23 cellular contexts compared by ENCODE assay signal in the genomic region with DNA sequence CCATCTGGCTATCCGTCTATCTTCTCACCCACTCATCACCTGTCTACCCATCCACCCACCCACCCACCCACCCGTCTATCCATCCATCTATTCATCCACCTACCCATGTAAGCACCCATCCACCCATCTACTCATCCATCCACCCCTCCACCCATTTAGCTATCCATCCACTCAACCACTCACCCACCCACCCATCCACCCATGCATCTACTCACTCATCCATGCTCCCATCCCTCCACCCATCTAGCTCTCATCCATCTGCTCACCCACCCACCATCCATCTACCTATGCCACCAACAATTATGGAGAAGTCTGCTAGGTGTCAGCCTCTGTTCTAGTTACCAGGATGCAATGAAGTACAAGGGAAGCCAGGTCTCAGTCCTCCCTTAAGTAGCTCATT. TPM values are rescaled to one million over a fixed set of nuclear protein-coding genes. Genes with fewer than 3 reads are reported as not detected.
DNase-seq lines count a peak whose midpoint lies in the region; ATAC-seq, FAIRE-seq and TF ChIP-seq lines count a peak whose summit lies in the region.
"Had no signal": no experiment of that assay in that cellular context is flagged by ENCODE, and none has a peak within 500 bp of the region (broad histone marks: within the 10 kb centered on the region; RNA-seq: fewer than 3 reads in every experiment).

No MANE protein-coding gene starts in this region.

- H3K27me3 ChIP-seq in Panc1 (ENCODE audit: control insufficient read depth, insufficient read depth, low read length) (no peaks in the 10 kb centered on the region), parathyroid adenoma (ENCODE audit: control insufficient read depth, insufficient read depth, low read length) (no peaks in the 10 kb centered on the region), ascending aorta (peaks cover 3% of the 10 kb centered on the region)

- BruUV-seq in Panc1 (replicated peaks; lab: Mats Ljungman, UMichigan) = no TSS peak

- H3K4me2 ChIP-seq in parathyroid adenoma (ENCODE audit: low read length) = no peak overlapping the region

- ATAC-seq in Panc1 = no peak
- no peak for ATAC-seq in GM19467 (IDR thresholded peaks at IDR 0.05; ENCODE audit: unreplicated experiment)

- no peak for DNase-seq in HTR-8/SVneo (ENCODE audit: insufficient read length, low spot score)
- no peak for DNase-seq in Panc1 (ENCODE audit: low read depth, low spot score)
- DNase-seq in frontal cortex (ENCODE audit: low spot score in 2 of 2) = no peak
- DNase-seq in ascending aorta (ENCODE audit: low spot score in 2 of 2) = no peak
- DNase-seq: C1 segment of cervical spinal cord; Calu3; CD4-positive, alpha-beta memory T cell; COR-L47; DMS53; DMS79 treated with DMSO at 0.1 percent for 48 hours; GF-D8; GOT3; HCEC 1CT had no signal

- CTCF ChIA-PET in Panc1 (lab: Charles Lee) = interaction anchor here (1.8 kb wide), 1 partner anchor 29 kb away, joined by 12 read pairs; no protein-coding TSS in a partner anchor

- H3K9me3 ChIP-seq in Panc1 (ENCODE audit: control insufficient read depth, insufficient read depth, low read depth, low read length) (no peaks in the 10 kb centered on the region), parathyroid adenoma (ENCODE audit: control insufficient read depth, low read length) (no peaks in the 10 kb centered on the region), ascending aorta (no peaks in the 10 kb centered on the region)

- TF ChIP-seq CTCF in Panc1 (IDR thresholded peaks at IDR 0.05) = no peak
- TF ChIP-seq CTCF in parathyroid adenoma (IDR thresholded peaks at IDR 0.05) = no peak
- TF ChIP-seq CTCF in ascending aorta (IDR thresholded peaks at IDR 0.05) = no peak

- FAIRE-seq in HTR-8/SVneo (lab: Jason Lieb, UNC) = peak; percentile 51
- FAIRE-seq in frontal cortex (lab: Jason Lieb, UNC) = no peak
- FAIRE-seq: GM12891, GM18507, H54 had no signal

- H3K4me3 ChIP-seq in Panc1 (ENCODE audit: low read depth in 2 of 2, low read length in 2 of 2) (no peak overlapping the region), parathyroid adenoma (ENCODE audit: low read depth, low read length) (no peak overlapping the region), ascending aorta (no peak overlapping the region)

- POLR2A ChIA-PET in Panc1 (lab: Charles Lee) = no interaction called here

- no peak overlapping the region for H3K9ac ChIP-seq in parathyroid adenoma

- intact Hi-C loops in Panc1 (cut with micrococcal nuclease; ENCODE audit: unreplicated experiment) (no loop called here), ascending aorta (cut with DNase I) (no loop called here)

- peaks cover 67% of the 10 kb centered on the region for H3K4me1 ChIP-seq in Panc1 (ENCODE audit: control insufficient read depth, insufficient read depth, low read length)
- H3K4me1 ChIP-seq in parathyroid adenoma = peaks cover 11% of the 10 kb centered on the region
- no peaks in the 10 kb centered on the region for H3K4me1 ChIP-seq in ascending aorta

- in situ Hi-C loops in Panc1 (cut with HindIII; ENCODE audit: low pct_unique_long_range_greater_than_20kb, low sequenced_read_pairs) = no loop called here

- 0 out of 2 replicates have a peak, but pooled peaks cover 2% of the 10 kb centered on the region for H3K36me3 ChIP-seq in Panc1 (ENCODE audit: control insufficient read depth, insufficient read depth, low read length)
- H3K36me3 ChIP-seq in parathyroid adenoma (ENCODE audit: control insufficient read depth, insufficient read depth, low read length) = no peaks in the 10 kb centered on the region
- peaks cover 8 to 11% of the 10 kb centered on the region in 2 donors for H3K36me3 ChIP-seq in ascending aorta

- no peaks in the 10 kb centered on the region for H3K79me2 ChIP-seq in parathyroid adenoma

- peak overlapping the region; percentile 44; the same call in 1 of the 2 replicates for H3K27ac ChIP-seq in Panc1 (ENCODE audit: low read length)
- H3K27ac ChIP-seq in parathyroid adenoma = peak overlapping the region; percentile 42
- H3K27ac ChIP-seq in ascending aorta = no peak overlapping the region

- H2AFZ ChIP-seq in parathyroid adenoma = no peak overlapping the region

RNA-seq across cellular contexts. Expression of gene TNFAIP2, which starts 11.1 kb away (rescaled TPM):
- total RNA-seq in Panc1 (2021; ENCODE audit: unreplicated experiment) (491 TPM), frontal cortex (11.8 TPM), ascending aorta (133 TPM)
- 322 TPM for polyA plus RNA-seq in Panc1 (2012; ENCODE audit: insufficient read length)
- polyA plus RNA-seq: CD4-positive, alpha-beta memory T cell had no signal

RNA-seq across cellular contexts. Expression of gene EXOC3L4, which starts 39.9 kb away (rescaled TPM):
- total RNA-seq in Panc1 (2021; ENCODE audit: unreplicated experiment) = 2.6 TPM
- polyA plus RNA-seq in Panc1 (2012; ENCODE audit: insufficient read length) = 1.9 TPM
- 0.82 TPM for total RNA-seq in frontal cortex
- not detected for total RNA-seq in ascending aorta
- total RNA-seq: A673; CD4-positive, alpha-beta memory T cell had no signal
- polyA plus RNA-seq: BJ; CD4-positive, alpha-beta memory T cell had no signal

RNA-seq across cellular contexts. Expression of gene LBHD2, which starts 50.4 kb away (rescaled TPM):
- total RNA-seq in Panc1 (2021; ENCODE audit: unreplicated experiment) (not detected), frontal cortex (not detected), ascending aorta (not detected)
- not detected for polyA plus RNA-seq in Panc1 (2012; ENCODE audit: insufficient read length)
- total RNA-seq: A172; Calu3; CD4-positive, alpha-beta memory T cell; Daoy; G401 had no signal
- polyA plus RNA-seq: BJ; CD4-positive, alpha-beta memory T cell had no signal

Comparison
In these comparisons a context has a peak if more than half of its experiments do, and no peak if none do; other contexts are left out.
1. H3K27ac ChIP-seq: peak in Panc1 (single experiment) and parathyroid adenoma (single experiment); none in ascending aorta (0 of 2).
2. RNA of gene TNFAIP2, which starts 11.1 kb away (total RNA-seq): 491 TPM in Panc1 (single experiment) and 133 TPM in ascending aorta (single experiment); 11.8 TPM in frontal cortex (single experiment); every median in the first group is over 10 times any median in the second.